In the genomic region with DNA sequence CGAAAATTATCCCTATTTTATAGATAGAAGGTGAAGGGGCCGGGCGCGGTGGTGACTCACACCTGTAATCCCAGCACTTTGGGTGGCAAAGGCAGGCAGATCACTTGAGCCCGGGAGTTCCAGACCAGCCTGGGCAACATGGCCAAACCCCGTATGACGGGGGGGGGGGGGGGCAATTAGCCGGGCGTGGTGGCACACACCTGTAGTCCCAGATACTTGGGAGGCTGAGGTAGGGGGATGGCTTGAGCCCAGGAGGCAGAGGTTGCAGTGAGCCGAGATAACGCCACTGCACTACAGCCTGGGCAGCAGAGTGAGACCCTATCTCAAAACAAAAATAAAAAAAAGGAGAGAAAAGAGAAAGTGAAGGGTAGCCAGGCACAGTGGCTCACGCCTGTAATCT, we compare ENCODE assay signal across 8 cellular contexts. TPM values are rescaled to one million over a fixed set of nuclear protein-coding genes. Genes with fewer than 3 reads are reported as not detected.
DNase-seq lines count a peak whose midpoint lies in the region; ATAC-seq and TF ChIP-seq lines count a peak whose summit lies in the region.

No MANE protein-coding gene starts in this region.

- no peaks in the 10 kb centered on the region for H4K20me1 ChIP-seq in PC-3 (ENCODE audit: low read length)

- peak overlapping the region; percentile 88 for H3K9ac ChIP-seq in PC-3 (ENCODE audit: low read length)

- no peaks in the 10 kb centered on the region for H3K9me3 Mint-ChIP-seq in progenitor cell of endocrine pancreas (ENCODE audit: low read depth)

- H3K9me2 ChIP-seq in PC-3 (replicated peaks; ENCODE audit: low read length) = no peaks in the 10 kb centered on the region

- POLR2A ChIA-PET in PC-3 (lab: Charles Lee; ENCODE audit: unreplicated experiment) = interaction anchor here (0.6 to 0.7 kb wide), 2 partner anchors 52 to 223 kb away, joined by 3 read pairs; no protein-coding TSS in a partner anchor

- no peaks in the 10 kb centered on the region for H3K36me3 Mint-ChIP-seq in progenitor cell of endocrine pancreas (ENCODE audit: insufficient read depth)

- DNase-seq in Daoy (ENCODE audit: low read depth) (peak; percentile 19), PC-3 (peak; percentile 24), epithelial cell of esophagus (ENCODE audit: low read depth) (peak; percentile 16), progenitor cell of endocrine pancreas (ENCODE audit: low spot score, unreplicated experiment) (no peak), HPDE6-E6E7 (ENCODE audit: extremely low spot score) (no peak), NCI-H1436 treated with DMSO at 0.1 percent for 48 hours (lab: John Stamatoyannopoulos, UW) (no peak)
- DNase-seq in stimulated activated CD4-positive, alpha-beta T cell treated with anti-CD3 and anti-CD28 coated beads, Interleukin-1b, Interleukin-23, amount 100 ng/mL, for 48 hours = no peak

- peaks cover 17% of the 10 kb centered on the region for H3K4me1 Mint-ChIP-seq in progenitor cell of endocrine pancreas (ENCODE audit: low read depth)

- peak overlapping the region; percentile 94 for H3K4me3 Mint-ChIP-seq in progenitor cell of endocrine pancreas (ENCODE audit: low read depth)

- TF ChIP-seq CTCF in PC-3 (conservative IDR thresholded peaks at IDR 0.05; ENCODE audit: low read depth, low read length) = no peak
- no peak for TF ChIP-seq CTCF in epithelial cell of esophagus (IDR thresholded peaks at IDR 0.05; ENCODE audit: insufficient read depth, low read depth, low read length, missing control alignments)
- TF ChIP-seq CTCF in progenitor cell of endocrine pancreas (IDR thresholded peaks at IDR 0.05; ENCODE audit: unreplicated experiment) = no peak

- H3K9me3 ChIP-seq in PC-3 (ENCODE audit: low read length) = no peaks in the 10 kb centered on the region

- no peaks in the 10 kb centered on the region for H3K27me3 Mint-ChIP-seq in progenitor cell of endocrine pancreas

- no peaks in the 10 kb centered on the region for H3K36me3 ChIP-seq in PC-3 (ENCODE audit: low read depth, low read length)

- no peak overlapping the region for H3K27ac ChIP-seq in PC-3 (ENCODE audit: low read length)

- intact Hi-C loops in PC-3 (cut with micrococcal nuclease) = loop anchor here (5.0 kb wide), 1 partner anchor 126 kb away; no protein-coding TSS in a partner anchor

- H2AFZ ChIP-seq in PC-3 (ENCODE audit: low read length) = no peak overlapping the region

- no TSS peak for BruUV-seq in PC-3 (replicated peaks; lab: Mats Ljungman, UMichigan)

- H3K4me3 ChIP-seq in PC-3 (ENCODE audit: low read length) (peak overlapping the region; percentile 78), epithelial cell of esophagus (ENCODE audit: low read length) (peak overlapping the region; percentile 91)

- ATAC-seq in PC-3 (no peak), HG02970 (IDR thresholded peaks at IDR 0.05; ENCODE audit: low FRiP score, unreplicated experiment) (no peak)

- no peak overlapping the region for H3K27ac Mint-ChIP-seq in progenitor cell of endocrine pancreas

- no peaks in the 10 kb centered on the region for H3K27me3 ChIP-seq in PC-3 (ENCODE audit: low read length)

- no peaks in the 10 kb centered on the region for H3F3A ChIP-seq in PC-3 (ENCODE audit: low read length, unreplicated experiment)

- CTCF ChIA-PET in PC-3 (lab: Charles Lee) = no interaction called here

- peaks cover 12% of the 10 kb centered on the region; the same call in 1 of the 2 replicates for H3K4me1 ChIP-seq in PC-3 (ENCODE audit: insufficient read depth, low read length)

- H3K79me2 ChIP-seq in PC-3 (ENCODE audit: low read length) = peaks cover 61% of the 10 kb centered on the region

- peak overlapping the region; percentile 96 for H3K4me2 ChIP-seq in PC-3 (ENCODE audit: low read length)

RNA-seq across cellular contexts. Expression of a gene that starts 1.4 kb away (rescaled TPM):
- total RNA-seq in Daoy (2014; rRNA removed; shearing (Covaris generic)) = 99.4 and 114 TPM in 2 replicates
- total RNA-seq in PC-3 (2014; rRNA removed) = 25.7 and 30.5 TPM in 2 replicates
- 60.5 and 60.6 TPM in 2 replicates for total RNA-seq in progenitor cell of endocrine pancreas

RNA-seq across cellular contexts. Expression of a gene that starts 1.5 kb away (rescaled TPM):
- total RNA-seq in Daoy (2014; rRNA removed; shearing (Covaris generic)) = 3.2 and 10.7 TPM in 2 replicates
- total RNA-seq in PC-3 (2014; rRNA removed) (2.1 and 8.2 TPM in 2 replicates), progenitor cell of endocrine pancreas (5.2 TPM in 2 replicates)

Comparison
In these comparisons a context has a peak if more than half of its experiments do, and no peak if none do; other contexts are left out.
1. DNase-seq: peak in Daoy (single experiment), PC-3 (single experiment) and epithelial cell of esophagus (single experiment); none in progenitor cell of endocrine pancreas (single experiment), HPDE6-E6E7 (single experiment), NCI-H1436 treated with DMSO at 0.1 percent for 48 hours (single experiment) and stimulated activated CD4-positive, alpha-beta T cell treated with anti-CD3 and anti-CD28 coated beads, Interleukin-1b, Interleukin-23, amount 100 ng/mL, for 48 hours (single experiment).